ENCODE assay signal across 13 cellular contexts in the genomic region with DNA sequence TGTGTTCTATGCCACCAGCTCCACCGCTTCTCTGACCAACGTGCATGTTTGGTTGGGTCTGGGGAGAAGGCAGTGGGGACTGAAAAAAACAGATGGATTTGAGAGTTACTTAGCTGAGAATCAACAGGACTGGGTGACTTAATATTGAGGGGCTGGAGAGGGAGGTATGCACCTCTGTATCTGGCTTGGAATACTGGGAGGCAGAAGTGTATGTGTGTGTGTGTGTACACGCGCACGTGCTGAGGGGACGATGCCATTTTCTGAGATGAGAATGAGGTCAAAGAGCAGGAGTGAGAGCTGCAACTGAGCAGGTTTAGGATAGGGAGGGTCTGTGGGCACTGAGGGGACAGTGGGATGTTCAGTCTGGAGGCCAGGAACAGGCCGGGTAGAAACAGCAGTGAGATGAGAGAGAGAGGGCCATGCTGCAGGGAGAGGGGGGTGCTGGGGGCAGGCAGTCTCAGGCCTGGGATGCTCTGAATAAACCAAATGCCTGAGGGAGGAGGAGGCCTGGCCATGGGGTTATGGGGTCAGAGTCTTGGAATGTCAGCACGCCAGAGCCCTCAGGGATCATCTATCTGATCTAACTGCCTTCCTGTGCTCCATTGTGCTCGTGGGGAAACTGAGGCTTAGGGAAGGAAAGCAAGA. TPM values are rescaled to one million over a fixed set of nuclear protein-coding genes. Genes with fewer than 3 reads are reported as not detected.
DNase-seq lines count a peak whose midpoint lies in the region; ATAC-seq, FAIRE-seq and TF ChIP-seq lines count a peak whose summit lies in the region.
"Had no signal": no experiment of that assay in that cellular context is flagged by ENCODE, and none has a peak within 500 bp of the region (broad histone marks: within the 10 kb centered on the region; RNA-seq: fewer than 3 reads in every experiment).

No MANE protein-coding gene starts in this region.

- H3K27me3 Mint-ChIP-seq in osteocyte (ENCODE audit: unreplicated experiment), result no peaks in the 10 kb centered on the region

- H3K36me3 ChIP-seq in fibroblast of lung (ENCODE audit: control insufficient read depth, insufficient read depth, low read length), result peaks cover 8% of the 10 kb centered on the region
- no peaks in the 10 kb centered on the region for H3K36me3 ChIP-seq in WERI-Rb-1

- H3K4me1 ChIP-seq in fibroblast of lung (ENCODE audit: control insufficient read depth, extremely low read depth, insufficient read depth, low read length), result peaks cover 84% of the 10 kb centered on the region

- DNase-seq in ACHN, result peak; percentile 42
- DNase-seq in RCC 7860 (ENCODE audit: low spot score), result peak; percentile 53
- peak; percentile 82 to 88 for DNase-seq in fibroblast of lung (ENCODE audit: low read depth in 2 of 2)
- DNase-seq in osteocyte (ENCODE audit: extremely low spot score, unreplicated experiment), result no peak
- no peak for DNase-seq in WERI-Rb-1
- no peak for DNase-seq in NCI-H146 (lab: John Stamatoyannopoulos, UW)
- DNase-seq: activated naive CD4-positive, alpha-beta T cell; glutamatergic neuron; NCI-H524 had no signal

- TF ChIP-seq CTCF in fibroblast of lung (conservative IDR thresholded peaks at IDR 0.05 in 1 of 2, IDR thresholded peaks at IDR 0.05 in 1 of 2; ENCODE audit: low read depth in 1 of 2, low read length in 2 of 2), result no peak
- no peak for TF ChIP-seq CTCF in osteocyte (IDR thresholded peaks at IDR 0.05)
- TF ChIP-seq CTCF in WERI-Rb-1 (IDR thresholded peaks at IDR 0.05; ENCODE audit: low read depth, low read length), result no peak

- peaks cover 99% of the 10 kb centered on the region for H3K4me1 Mint-ChIP-seq in osteocyte (ENCODE audit: unreplicated experiment)

- H3K27me3 ChIP-seq in fibroblast of lung (ENCODE audit: control insufficient read depth, insufficient read depth, low read length) (no peaks in the 10 kb centered on the region), WERI-Rb-1 (ENCODE audit: insufficient read depth, low read depth, severe bottlenecking) (no peaks in the 10 kb centered on the region)

- no peaks in the 10 kb centered on the region for H4K20me1 ChIP-seq in fibroblast of lung (ENCODE audit: control insufficient read depth, extremely low read depth, insufficient read depth, low read length)

- no peak for FAIRE-seq in RCC 7860 (lab: Jason Lieb, UNC)

- H3K79me2 ChIP-seq in fibroblast of lung (ENCODE audit: control insufficient read depth, insufficient read depth, low read length), result peaks cover 71% of the 10 kb centered on the region

- peaks cover 16% of the 10 kb centered on the region for H3K36me3 Mint-ChIP-seq in osteocyte (ENCODE audit: unreplicated experiment)

- H3K9me3 Mint-ChIP-seq in osteocyte (ENCODE audit: unreplicated experiment), result no peaks in the 10 kb centered on the region

- H2AFZ ChIP-seq in fibroblast of lung (ENCODE audit: low read length), result no peak overlapping the region

- H3K27ac Mint-ChIP-seq in osteocyte (ENCODE audit: unreplicated experiment), result peak overlapping the region; percentile 90

- H3K4me3 Mint-ChIP-seq in osteocyte (ENCODE audit: unreplicated experiment), result peak overlapping the region; percentile 24

- H3K4me3 ChIP-seq in fibroblast of lung (replicated peaks in 1 of 4; ENCODE audit: control extremely low read depth in 1 of 4, insufficient read depth in 1 of 4, low read depth in 3 of 4, low read length in 4 of 4) (no peak overlapping the region), WERI-Rb-1 (ENCODE audit: low read depth, low read length) (no peak overlapping the region)

- in situ Hi-C loops in ACHN (cut with HindIII; ENCODE audit: low pct_ligation_motif_present, low pct_unique_long_range_greater_than_20kb, low sequenced_read_pairs), result no loop called here

- H3K9me3 ChIP-seq in fibroblast of lung (ENCODE audit: control insufficient read depth, insufficient read depth, low read depth, low read length) (no peaks in the 10 kb centered on the region), WERI-Rb-1 (ENCODE audit: severe bottlenecking) (no peaks in the 10 kb centered on the region)

- no peak for ATAC-seq in GM21423 (IDR thresholded peaks at IDR 0.05; ENCODE audit: unreplicated experiment)
- ATAC-seq in GM19455 (IDR thresholded peaks at IDR 0.05; ENCODE audit: unreplicated experiment), result no peak

- peak overlapping the region; percentile 99 for H3K27ac ChIP-seq in fibroblast of lung (ENCODE audit: insufficient read depth, low read length)
- H3K27ac ChIP-seq in WERI-Rb-1, result no peak overlapping the region
- H3K27ac ChIP-seq: C4-2B had no signal

- H3K4me2 ChIP-seq in fibroblast of lung (ENCODE audit: extremely low read depth, insufficient read depth, low read length), result peak overlapping the region; percentile 32

- H3K9ac ChIP-seq in fibroblast of lung (ENCODE audit: insufficient read depth, low read length), result peak overlapping the region; percentile 67

RNA-seq across cellular contexts. Expression of a gene that starts 14.0 kb away (rescaled TPM):
- 151 and 231 TPM in 2 replicates for total RNA-seq in fibroblast of lung
- 77.4 and 347 TPM in 2 replicates for polyA plus RNA-seq in fibroblast of lung
- polyA plus RNA-seq in fibroblast of lung (2012), result 109 and 618 TPM in 2 replicates
- polyA minus RNA-seq in fibroblast of lung (ENCODE audit: low replicate concordance), result 549 and 2,332 TPM in 2 replicates
- 1,093 and 1,131 TPM in 2 replicates for total RNA-seq in osteocyte

RNA-seq across cellular contexts. Expression of a gene that starts 24.9 kb away (rescaled TPM):
- total RNA-seq in fibroblast of lung (under 0.01 and 0.33 TPM in 2 replicates), osteocyte (0.71 and 1.0 TPM in 2 replicates)
- polyA plus RNA-seq in fibroblast of lung, result 0.09 and 1.8 TPM in 2 replicates
- polyA plus RNA-seq in fibroblast of lung (2012), result 1.6 TPM in 1 of 2 replicates, not detected in the other
- polyA minus RNA-seq in fibroblast of lung (ENCODE audit: low replicate concordance), result 1.5 TPM in 1 of 2 replicates, not detected in the other
- total RNA-seq: subcutaneous adipose tissue had no signal

RNA-seq across cellular contexts. Expression of a gene that starts 48.2 kb away (rescaled TPM):
- total RNA-seq in fibroblast of lung (not detected in 2 replicates), osteocyte (not detected in 2 replicates)
- 0.02 TPM in 1 of 2 replicates, not detected in the other for polyA plus RNA-seq in fibroblast of lung
- 0.03 TPM in 1 of 2 replicates, not detected in the other for polyA plus RNA-seq in fibroblast of lung (2012)
- polyA minus RNA-seq in fibroblast of lung (ENCODE audit: low replicate concordance), result not detected in 2 replicates

RNA-seq across cellular contexts. Expression of a gene that starts 55.3 kb away (rescaled TPM):
- not detected in 2 replicates for total RNA-seq in fibroblast of lung
- 0.07 and 0.15 TPM in 2 replicates for polyA plus RNA-seq in fibroblast of lung
- 0.22 and 0.24 TPM in 2 replicates for polyA plus RNA-seq in fibroblast of lung (2012)
- not detected in 2 replicates for polyA minus RNA-seq in fibroblast of lung (ENCODE audit: low replicate concordance)
- total RNA-seq in osteocyte, result 1.1 and 1.2 TPM in 2 replicates

Comparison
In these comparisons a context has a peak if more than half of its experiments do, and no peak if none do; other contexts are left out.
1. DNase-seq: peak in ACHN (single experiment), RCC 7860 (single experiment) and fibroblast of lung (2 of 2); none in osteocyte (single experiment), WERI-Rb-1 (single experiment) and NCI-H146 (single experiment).